29 cellular contexts compared by ENCODE assay signal in genomic region chr16:58444265-58444664, GRCh38.
"Had no signal": no experiment of that assay in that cellular context is flagged by ENCODE, and none has a peak within 500 bp of the region (broad histone marks: within the 10 kb centered on the region; RNA-seq: fewer than 3 reads in every experiment).

No MANE protein-coding gene starts in this region.

- H3K9me3 ChIP-seq: left lung, lower lobe of right lung, pancreas, prostate gland, stomach, testis, thyroid gland, transverse colon, upper lobe of left lung had no signal

- H3K27me3 Mint-ChIP-seq: stimulated activated naive B cell treated with anti-CD40 and anti-IgM and Interleukin-4, amounts not matched to agents 10 μg/mL and 1 μg/mL and 100 μg/mL, for 72 hours had no signal

- H3K27me3 ChIP-seq: pancreas, testis, thyroid gland, upper lobe of left lung had no signal

- H3K9me3 Mint-ChIP-seq: naive thymus-derived CD8-positive, alpha-beta T cell; nephron; neural crest cell; stimulated activated naive B cell treated with anti-CD40 and anti-IgM and Interleukin-4, amounts not matched to agents 10 μg/mL and 1 μg/mL and 100 μg/mL, for 72 hours had no signal

- H3K4me3 Mint-ChIP-seq: nephron; neural crest cell; stimulated activated naive B cell treated with anti-CD40 and anti-IgM and Interleukin-4, amounts not matched to agents 10 μg/mL and 1 μg/mL and 100 μg/mL, for 72 hours had no signal

- DNase-seq: hippocampal formation; kidney; left colon; left lung; lower lobe of right lung; mammary epithelial cell; mesenchymal stem cell; naive thymus-derived CD8-positive, alpha-beta T cell; nucleus accumbens; pancreas; posterior cingulate gyrus; retina; right cardiac atrium; stimulated activated CD4-positive, alpha-beta T cell treated with anti-CD3 and anti-CD28 coated beads, Interleukin-12 subunit alpha, Interleukin-12 subunit beta, amount 100 ng/mL, for 4 hours; stimulated activated CD4-positive, alpha-beta T cell treated with anti-CD3 and anti-CD28 coated beads, Interleukin-15, amount 100 ng/mL, for 24 hours; stimulated activated CD4-positive, alpha-beta T cell treated with anti-CD3 and anti-CD28 coated beads, Interleukin-2, amount 100 ng/mL, for 24 hours; stimulated activated CD4-positive, alpha-beta T cell treated with anti-CD3 and anti-CD28 coated beads, Interleukin-4, amount 100 ng/mL, for 1 hour; stimulated activated naive B cell treated with anti-CD40 and anti-IgM and Interleukin-4, amounts not matched to agents 10 μg/mL and 1 μg/mL and 100 μg/mL, for 72 hours; stimulated activated naive CD8-positive, alpha-beta T cell treated with anti-CD3 and anti-CD28 coated beads, Interleukin-15, Interleukin-2, amounts not matched to agents 100 U/mL and 50 U/mL, for 24 hours; stomach; thyroid gland; transverse colon; upper lobe of left lung had no signal

- H3K4me1 Mint-ChIP-seq: neural crest cell; stimulated activated naive B cell treated with anti-CD40 and anti-IgM and Interleukin-4, amounts not matched to agents 10 μg/mL and 1 μg/mL and 100 μg/mL, for 72 hours had no signal

- H3K27ac ChIP-seq: left lung, lower lobe of right lung, pancreas, prostate gland, skin epidermis, stomach, testis, thyroid gland, transverse colon, upper lobe of left lung had no signal

- H3K4me3 ChIP-seq: left lung, lower lobe of right lung, pancreas, prostate gland, skin epidermis, stomach, testis, thyroid gland, transverse colon, upper lobe of left lung had no signal

- H3K4me1 ChIP-seq: left lung, lower lobe of right lung, pancreas, prostate gland, stomach, thyroid gland, transverse colon, upper lobe of left lung had no signal

- H3K36me3 Mint-ChIP-seq: naive thymus-derived CD8-positive, alpha-beta T cell; stimulated activated naive B cell treated with anti-CD40 and anti-IgM and Interleukin-4, amounts not matched to agents 10 μg/mL and 1 μg/mL and 100 μg/mL, for 72 hours had no signal

- H3K27ac Mint-ChIP-seq: naive thymus-derived CD8-positive, alpha-beta T cell; nephron; stimulated activated naive B cell treated with anti-CD40 and anti-IgM and Interleukin-4, amounts not matched to agents 10 μg/mL and 1 μg/mL and 100 μg/mL, for 72 hours had no signal

- H3K36me3 ChIP-seq: left lung, lower lobe of right lung, pancreas, prostate gland, stomach, thyroid gland, transverse colon, upper lobe of left lung had no signal

- ATAC-seq: left colon; left lung; lower lobe of right lung; naive thymus-derived CD8-positive, alpha-beta T cell; pancreas; right cardiac atrium; sciatic nerve; stimulated activated naive B cell treated with anti-CD40 and anti-IgM and Interleukin-4, amounts not matched to agents 10 μg/mL and 1 μg/mL and 100 μg/mL, for 72 hours; stimulated activated naive CD8-positive, alpha-beta T cell treated with anti-CD3 and anti-CD28 coated beads, Interleukin-15, Interleukin-2, amounts not matched to agents 100 U/mL and 50 U/mL, for 24 hours had no signal
